ENCODE assay signal across 2 cellular contexts in genomic region chr2:68292108-68292710, GRCh38.
A peak's percentile ranks its signal among the peaks of the same experiment; 100 is the strongest.
TF ChIP-seq lines count a peak whose summit lies in the region.

No MANE protein-coding gene starts in this region.

TF ChIP-seq in A549, 52 proteins besides CTCF, POLR2A, EP300 and RAD21:
- TF ChIP-seq FOSB (CRISPR knock-in tag; IDR thresholded peaks at IDR 0.05) (no peak), SMC3 (IDR thresholded peaks at IDR 0.05) (peak; percentile 54; the same call in 2 of the 3 replicates), CEBPB (IDR thresholded peaks at IDR 0.05) (0 out of 4 replicates have a peak, but pooled peaks of 1 of the 2 experiments have one; percentile 2)

TF ChIP-seq in endothelial cell of umbilical vein, 7 proteins besides CTCF, POLR2A, EP300 and RAD21:
- TF ChIP-seq JUN (IDR thresholded peaks at IDR 0.05; ENCODE audit: borderline replicate concordance, insufficient read depth, insufficient read length, low read depth) = no peak
- no peak for TF ChIP-seq FOS (IDR thresholded peaks at IDR 0.05; ENCODE audit: borderline replicate concordance, insufficient read depth, low read length)
- no peak for TF ChIP-seq POLR2AphosphoS5 (IDR thresholded peaks at IDR 0.05; ENCODE audit: insufficient read depth, low read depth, low read length)
- no peak for TF ChIP-seq MYC (IDR thresholded peaks at IDR 0.05; ENCODE audit: low read depth, low read length)
- TF ChIP-seq MAX (IDR thresholded peaks at IDR 0.05; ENCODE audit: insufficient read depth, insufficient read length) = no peak
- TF ChIP-seq EZH2 (IDR thresholded peaks at IDR 0.05; ENCODE audit: borderline replicate concordance, low read depth, low read length, severe bottlenecking) = no peak
- no peak for TF ChIP-seq GATA2 (IDR thresholded peaks at IDR 0.05; ENCODE audit: insufficient read depth, insufficient read length, low read depth, low read length)
